ENCODE assay signal across 16 cellular contexts in genomic region chr7:97107192-97107800, GRCh38. TPM values are rescaled to one million over a fixed set of nuclear protein-coding genes. Genes with fewer than 3 reads are reported as not detected.
DNase-seq lines count a peak whose midpoint lies in the region; ATAC-seq and TF ChIP-seq lines count a peak whose summit lies in the region.
"Had no signal": no experiment of that assay in that cellular context is flagged by ENCODE, and none has a peak within 500 bp of the region (broad histone marks: within the 10 kb centered on the region; RNA-seq: fewer than 3 reads in every experiment).

No MANE protein-coding gene starts in this region.

- H3K27ac Mint-ChIP-seq in CD14-positive monocyte (peak overlapping the region in 4 of 7 donors; percentile 11 to 57 (median 40)), MCF 10A (ENCODE audit: low read depth, unreplicated experiment) (no peak overlapping the region)

- CTCF ChIA-PET in MCF 10A (lab: Yijun Ruan, JAX), result interaction anchor here (0.9 to 3.1 kb wide), 2 partner anchors 10 to 729 kb away, joined by 3 to 16 read pairs; partner anchors contain the start of gene SDHAF3

- H3K4me3 Mint-ChIP-seq in CD14-positive monocyte (no peak overlapping the region), MCF 10A (ENCODE audit: unreplicated experiment) (no peak overlapping the region)

- TF ChIP-seq CTCF in CD14-positive monocyte (IDR thresholded peaks at IDR 0.05), result no peak
- no peak for TF ChIP-seq CTCF in cardiac fibroblast (IDR thresholded peaks at IDR 0.05; ENCODE audit: low read depth, low read length)
- no peak for TF ChIP-seq CTCF in MCF 10A (IDR thresholded peaks at IDR 0.05; ENCODE audit: unreplicated experiment)

- no peak overlapping the region for H3K4me3 ChIP-seq in cardiac fibroblast (replicated peaks in 1 of 2; ENCODE audit: low read depth in 2 of 2, low read length in 2 of 2)

- no TSS peak for BruUV-seq in MCF 10A (replicated peaks; lab: Mats Ljungman, UMichigan)

- H3K4me1 Mint-ChIP-seq in CD14-positive monocyte, result no peaks in the 10 kb centered on the region
- no peaks in the 10 kb centered on the region for H3K4me1 Mint-ChIP-seq in MCF 10A (ENCODE audit: insufficient read depth, unreplicated experiment)
- H3K4me1 Mint-ChIP-seq: CD4-positive, alpha-beta memory T cell had no signal

- no peak for DNase-seq in CD14-positive monocyte (ENCODE audit: low spot score)
- peak; percentile 24 for DNase-seq in HT1080 (ENCODE audit: low read depth)
- DNase-seq in cardiac fibroblast (ENCODE audit: low read depth in 2 of 2), result peak; percentile 45 to 86
- DNase-seq in lung microvascular endothelial cell (ENCODE audit: low read depth in 2 of 2), result peak; percentile 12 to 24
- no peak for DNase-seq in GOT3 (lab: John Stamatoyannopoulos, UW)
- no peak for DNase-seq in MCF 10A (ENCODE audit: unreplicated experiment)
- DNase-seq in left ventricle myocardium superior, result no peak
- DNase-seq: AML-193; CD4-positive, alpha-beta memory T cell; DMS79; GDM1; NCI-H1092 treated with DMSO at 0.1 percent for 48 hours; NCI-H1930; NCI-H510A treated with DMSO at 0.1 percent for 48 hours; SIG-M5 had no signal

- H3K9me3 Mint-ChIP-seq in CD14-positive monocyte (peaks cover 13 to 31% (median 22%) of the 10 kb centered on the region in 7 donors), MCF 10A (ENCODE audit: unreplicated experiment) (no peaks in the 10 kb centered on the region)

- POLR2A ChIA-PET in MCF 10A (lab: Yijun Ruan, JAX), result no interaction called here

- H3K36me3 Mint-ChIP-seq in CD14-positive monocyte (peaks cover 0 to 2% of the 10 kb centered on the region in 2 donors), MCF 10A (ENCODE audit: insufficient read depth, unreplicated experiment) (no peaks in the 10 kb centered on the region)
- H3K36me3 Mint-ChIP-seq: CD4-positive, alpha-beta memory T cell had no signal

- intact Hi-C loops in CD14-positive monocyte (cut with micrococcal nuclease), result loop anchor here in 1 of 2 donors (5.0 kb wide), 1 partner anchor 70 kb away; no protein-coding TSS in a partner anchor
- intact Hi-C loops in MCF 10A (cut with micrococcal nuclease), result loop anchor here (10.0 kb wide), 1 partner anchor 908 kb away; no protein-coding TSS in a partner anchor
- intact Hi-C loops in left ventricle myocardium superior (cut with micrococcal nuclease), result no loop called here

- ATAC-seq in HG03095 (IDR thresholded peaks at IDR 0.05; ENCODE audit: unreplicated experiment) (no peak), left ventricle myocardium superior (no peak)

- H3K27me3 Mint-ChIP-seq in CD14-positive monocyte (ENCODE audit: low read depth in 3 of 3) (peaks cover 0 to 2% (median 0%) of the 10 kb centered on the region in 3 donors), MCF 10A (ENCODE audit: insufficient read depth, unreplicated experiment) (peaks cover 7% of the 10 kb centered on the region)

RNA-seq across cellular contexts. Expression of gene SDHAF3, which starts 10.2 kb away (rescaled TPM):
- 10 to 100 TPM; 23.2 to 23.3 TPM for polyA plus RNA-seq in CD14-positive monocyte
- 41.7 and 45.3 TPM in 2 replicates for total RNA-seq in HT1080 (2014; rRNA removed; shearing (Covaris generic))
- polyA plus RNA-seq in HT1080 (2015; cell fraction: cytosol; rRNA removed), result 40.3 and 44.9 TPM in 2 replicates
- 10.4 and 17.5 TPM in 2 replicates for polyA plus RNA-seq in HT1080 (2015; cell fraction: nucleus; rRNA removed)
- 1.6 and 3.3 TPM in 2 replicates for total RNA-seq in lung microvascular endothelial cell
- total RNA-seq in MCF 10A (2022), result 6.7 and 12.3 TPM in 2 replicates
- total RNA-seq in left ventricle myocardium superior, result 20.3 TPM

Comparison
In these comparisons a context has a peak if more than half of its experiments do, and no peak if none do; other contexts are left out.
1. DNase-seq: peak in HT1080 (single experiment), cardiac fibroblast (2 of 2) and lung microvascular endothelial cell (2 of 2); none in CD14-positive monocyte (single experiment), GOT3 (single experiment), MCF 10A (single experiment) and left ventricle myocardium superior (single experiment).